Comparison of ENCODE assay signal across 8 cellular contexts in the genomic region with DNA sequence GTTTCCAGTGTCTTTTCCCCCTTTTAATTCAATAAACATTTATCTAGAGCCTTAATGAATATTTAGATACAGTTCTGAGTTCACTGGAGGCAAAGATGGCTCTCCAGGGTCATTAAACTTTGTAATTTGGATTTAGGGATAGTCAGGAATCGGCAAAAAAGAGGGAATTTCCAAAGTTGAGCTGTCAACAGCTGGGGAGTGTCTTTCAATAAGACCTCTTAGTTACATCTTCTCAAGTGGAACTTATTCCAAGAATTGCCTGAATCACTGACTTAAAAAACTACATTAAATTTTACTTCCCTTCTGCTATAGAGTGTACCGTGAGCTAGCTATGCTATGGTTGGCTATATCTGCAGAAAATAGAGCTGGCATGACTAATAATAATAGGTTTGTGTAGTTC.
A peak's percentile ranks its signal among the peaks of the same experiment; 100 is the strongest.
DNase-seq lines count a peak whose midpoint lies in the region; ATAC-seq and TF ChIP-seq lines count a peak whose summit lies in the region.

No MANE protein-coding gene starts in this region.

- peak overlapping the region; percentile 86 for H3K27ac ChIP-seq in DND-41 (ENCODE audit: low read length)
- peak overlapping the region; percentile 77 for H3K27ac ChIP-seq in parathyroid adenoma

- H3K4me1 ChIP-seq in DND-41 (ENCODE audit: insufficient read depth, low read length) (peaks cover 53% of the 10 kb centered on the region), parathyroid adenoma (peaks cover 3% of the 10 kb centered on the region)

- H3K4me3 ChIP-seq in DND-41 (ENCODE audit: low read depth in 1 of 2, low read length in 2 of 2): peak overlapping the region; percentile 82 to 91; a peak in 3 of 4 replicates
- H3K4me3 ChIP-seq in epithelial cell of esophagus (ENCODE audit: low read length): peak overlapping the region; percentile 87
- H3K4me3 ChIP-seq in parathyroid adenoma (ENCODE audit: low read depth, low read length): peak overlapping the region; percentile 64

- H3K4me2 ChIP-seq in DND-41 (ENCODE audit: insufficient read depth, low read length) (peak overlapping the region; percentile 72), parathyroid adenoma (ENCODE audit: low read length) (peak overlapping the region; percentile 67)

- TF ChIP-seq CTCF in DND-41 (IDR thresholded peaks at IDR 0.05; ENCODE audit: borderline replicate concordance, extremely low read depth, low read length, poor library complexity, severe bottlenecking) (no peak), epithelial cell of esophagus (IDR thresholded peaks at IDR 0.05; ENCODE audit: insufficient read depth, low read depth, low read length, missing control alignments) (no peak), parathyroid adenoma (IDR thresholded peaks at IDR 0.05) (no peak)

- H3K36me3 ChIP-seq in DND-41 (ENCODE audit: insufficient read depth, low read length): peaks cover 7% of the 10 kb centered on the region; the same call in 1 of the 2 replicates
- H3K36me3 ChIP-seq in parathyroid adenoma (ENCODE audit: control insufficient read depth, insufficient read depth, low read length): no peaks in the 10 kb centered on the region

- DNase-seq in DND-41: no peak
- peak; percentile 51 for DNase-seq in OCI-M1 (lab: John Stamatoyannopoulos, UW)
- DNase-seq in epithelial cell of esophagus (ENCODE audit: low read depth): peak; percentile 22
- DNase-seq in anterior cingulate cortex (lab: John Stamatoyannopoulos, UW): no peak
- DNase-seq in RPMI8226: no peak
- DNase-seq in COLO829 (ENCODE audit: low spot score): no peak

- H2AFZ ChIP-seq in DND-41 (ENCODE audit: low read depth, low read length) (peak overlapping the region; percentile 75), parathyroid adenoma (peak overlapping the region; percentile 68)

- ATAC-seq in DND-41 (ENCODE audit: insufficient read depth, low read depth): no peak
- no peak for ATAC-seq in HG03439 (IDR thresholded peaks at IDR 0.05; ENCODE audit: unreplicated experiment)

- peaks cover 75% of the 10 kb centered on the region for H3K79me2 ChIP-seq in DND-41 (ENCODE audit: insufficient read depth, low read length)
- H3K79me2 ChIP-seq in parathyroid adenoma: peaks cover 6% of the 10 kb centered on the region

- H3K9me3 ChIP-seq in DND-41 (ENCODE audit: insufficient read depth, low read length, severe bottlenecking) (no peaks in the 10 kb centered on the region), parathyroid adenoma (ENCODE audit: control insufficient read depth, low read length) (no peaks in the 10 kb centered on the region)

- H3K9ac ChIP-seq in DND-41 (ENCODE audit: low read depth, low read length): peak overlapping the region; percentile 95
- H3K9ac ChIP-seq in parathyroid adenoma: no peak overlapping the region

- H3K27me3 ChIP-seq in DND-41 (ENCODE audit: insufficient read depth, low read length, poor library complexity) (no peaks in the 10 kb centered on the region), parathyroid adenoma (ENCODE audit: control insufficient read depth, insufficient read depth, low read length) (no peaks in the 10 kb centered on the region)

- H4K20me1 ChIP-seq in DND-41 (ENCODE audit: insufficient read depth, low read length): peaks cover 35% of the 10 kb centered on the region

Comparison
In these comparisons a context has a peak if more than half of its experiments do, and no peak if none do; other contexts are left out.
1. DNase-seq: peak in OCI-M1 (single experiment) and epithelial cell of esophagus (single experiment); none in DND-41 (single experiment), anterior cingulate cortex (0 of 58), RPMI8226 (single experiment) and COLO829 (single experiment).
2. Peak in every context shown above with its lines, with median percentiles within 50 percentile points of each other: H3K4me3 ChIP-seq.